In the genomic region with DNA sequence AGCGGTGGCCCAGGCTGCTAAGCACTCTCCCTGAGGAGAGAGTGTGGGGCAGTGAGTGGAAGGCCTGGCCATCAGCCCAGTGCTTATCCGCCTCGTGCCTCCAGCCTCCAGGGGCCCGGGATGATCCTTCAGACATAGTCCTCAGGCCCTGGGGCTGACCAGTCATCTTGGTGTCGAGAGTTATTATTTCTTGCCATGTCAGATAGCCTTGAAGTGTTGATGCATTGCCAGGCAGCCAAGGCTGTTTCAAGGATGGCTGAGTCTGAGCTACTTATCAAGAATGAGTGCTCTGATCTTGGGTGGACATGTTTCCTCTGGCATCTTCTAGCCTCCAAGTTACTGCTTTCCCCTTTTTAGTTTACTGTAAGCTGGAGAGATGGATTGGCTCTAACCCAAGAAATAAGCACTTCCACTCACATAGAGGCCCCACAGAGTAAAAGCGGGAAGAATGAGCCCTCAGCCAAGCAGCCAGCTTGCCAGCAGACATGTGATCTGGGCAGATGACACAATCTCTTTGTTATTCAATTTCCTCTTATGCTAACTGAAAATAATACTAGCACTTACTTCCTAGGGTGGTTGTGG, we compare ENCODE assay signal across 8 cellular contexts.
DNase-seq lines count a peak whose midpoint lies in the region; ATAC-seq lines count a peak whose summit lies in the region.

No MANE protein-coding gene starts in this region.

- no peak for ATAC-seq in GM21825 (IDR thresholded peaks at IDR 0.05; ENCODE audit: unreplicated experiment)
- ATAC-seq in HG03108 (IDR thresholded peaks at IDR 0.05; ENCODE audit: unreplicated experiment): no peak

- no peak overlapping the region for H3K4me3 ChIP-seq in H7 (ENCODE audit: insufficient read depth, low read depth, low read length)

- H3K27me3 ChIP-seq in H7 (ENCODE audit: control insufficient read depth, insufficient read depth, low read length): no peaks in the 10 kb centered on the region

- DNase-seq in stimulated activated naive CD4-positive, alpha-beta T cell treated with Interleukin-2 at 50 U/mL for 16 hours (lab: John Stamatoyannopoulos, UW): peak; percentile 13
- no peak for DNase-seq in stimulated activated naive CD4-positive, alpha-beta T cell (lab: John Stamatoyannopoulos, UW)
- DNase-seq in T1000 (lab: John Stamatoyannopoulos, UW) (peak; percentile 25), glomerular endothelial cell (ENCODE audit: extremely low read depth, low read depth, low spot score) (peak; percentile 61), retina (peak; percentile 9), H7 (no peak)

- no peaks in the 10 kb centered on the region for H3K36me3 ChIP-seq in H7 (replicated peaks; ENCODE audit: control insufficient read depth, insufficient read depth, low read length)

Comparison
In these comparisons a context has a peak if more than half of its experiments do, and no peak if none do; other contexts are left out.
1. DNase-seq: peak in stimulated activated naive CD4-positive, alpha-beta T cell treated with Interleukin-2 at 50 U/mL for 16 hours (single experiment), T1000 (single experiment), glomerular endothelial cell (single experiment) and retina (single experiment); none in stimulated activated naive CD4-positive, alpha-beta T cell (0 of 6) and H7 (single experiment).